Comparison of ENCODE assay signal across 1 cellular context in genomic region chr7:47639495-47640110, GRCh38.
TF ChIP-seq lines count a peak whose summit lies in the region.

No MANE protein-coding gene starts in this region.

TF ChIP-seq in A549, 52 proteins besides CTCF, POLR2A, EP300 and RAD21 (continued from another document):
- TF ChIP-seq HOXB13 (CRISPR knock-in tag; IDR thresholded peaks at IDR 0.05; ENCODE audit: low read depth) (no peak), KDM1A (IDR thresholded peaks at IDR 0.05; ENCODE audit: low read depth) (no peak)
